1 cellular context compared by ENCODE assay signal in the genomic region with DNA sequence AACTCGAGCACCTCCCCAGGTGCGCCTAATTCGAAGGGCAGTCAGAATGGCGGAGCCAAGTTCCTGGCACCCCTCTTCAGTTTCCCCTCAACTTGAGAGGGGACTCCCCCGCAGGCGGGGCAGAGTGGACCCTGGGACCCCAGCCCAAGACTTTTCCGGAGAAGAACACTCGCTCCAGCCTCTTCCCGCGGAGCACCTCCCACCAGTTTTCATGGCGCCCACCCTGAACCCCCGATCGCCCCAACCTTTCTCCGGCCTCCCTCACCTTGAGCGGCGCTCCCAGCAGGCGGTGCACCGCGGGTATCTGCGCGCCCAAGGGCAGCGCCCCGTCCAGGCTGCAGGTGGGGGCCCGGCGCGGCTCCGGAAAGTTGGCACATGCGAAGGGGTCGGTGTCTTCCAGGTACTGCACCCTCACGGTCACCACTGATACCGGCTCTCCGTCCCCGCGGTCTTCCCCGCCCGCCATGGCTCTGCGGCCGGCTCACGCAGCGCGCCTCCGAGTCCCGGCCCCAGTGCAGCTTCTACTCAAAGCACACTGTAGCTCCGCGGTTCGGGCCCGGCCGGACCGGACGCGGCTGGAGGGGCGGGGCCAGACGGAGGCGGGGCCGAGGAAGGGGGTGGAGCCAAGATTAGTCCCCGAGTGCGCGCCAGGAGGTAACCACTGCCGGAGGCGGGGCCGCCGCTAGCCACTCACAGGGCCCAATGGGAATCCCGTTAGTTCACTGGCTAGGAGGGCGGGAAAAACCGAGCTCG.
A peak's percentile ranks its signal among the peaks of the same experiment; 100 is the strongest.
TF ChIP-seq lines count a peak whose summit lies in the region.

FHOD1 (minus strand) TSS at position 537 of the 753 bp plus-strand sequence; CDS start at position 466, 71 bp downstream.

TF ChIP-seq in HepG2, 621 proteins besides CTCF, POLR2A, EP300 and RAD21 (continued from another document and continues in another):
- TF ChIP-seq, protein P1, sequence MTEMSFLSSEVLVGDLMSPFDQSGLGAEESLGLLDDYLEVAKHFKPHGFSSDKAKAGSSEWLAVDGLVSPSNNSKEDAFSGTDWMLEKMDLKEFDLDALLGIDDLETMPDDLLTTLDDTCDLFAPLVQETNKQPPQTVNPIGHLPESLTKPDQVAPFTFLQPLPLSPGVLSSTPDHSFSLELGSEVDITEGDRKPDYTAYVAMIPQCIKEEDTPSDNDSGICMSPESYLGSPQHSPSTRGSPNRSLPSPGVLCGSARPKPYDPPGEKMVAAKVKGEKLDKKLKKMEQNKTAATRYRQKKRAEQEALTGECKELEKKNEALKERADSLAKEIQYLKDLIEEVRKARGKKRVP (CRISPR knock-in tag; IDR thresholded peaks at IDR 0.05), result 0 out of 4 replicates have a peak, but pooled peaks of 1 of the 2 experiments have one; percentile 42
- TF ChIP-seq FIP1L1 (IDR thresholded peaks at IDR 0.05; ENCODE audit: borderline replicate concordance, insufficient read depth, low read depth, low read length), result no peak
- TF ChIP-seq RFXAP (CRISPR knock-in tag; IDR thresholded peaks at IDR 0.05; ENCODE audit: borderline replicate concordance), result no peak; the same call in 1 of the 2 replicates
- no peak for TF ChIP-seq PRPF4 (IDR thresholded peaks at IDR 0.05; ENCODE audit: low read depth, low read length, poor library complexity, severe bottlenecking)
- peak; percentile 96 for TF ChIP-seq ZNF670 (CRISPR knock-in tag; IDR thresholded peaks at IDR 0.05; ENCODE audit: borderline replicate concordance)
- TF ChIP-seq, protein P2, sequence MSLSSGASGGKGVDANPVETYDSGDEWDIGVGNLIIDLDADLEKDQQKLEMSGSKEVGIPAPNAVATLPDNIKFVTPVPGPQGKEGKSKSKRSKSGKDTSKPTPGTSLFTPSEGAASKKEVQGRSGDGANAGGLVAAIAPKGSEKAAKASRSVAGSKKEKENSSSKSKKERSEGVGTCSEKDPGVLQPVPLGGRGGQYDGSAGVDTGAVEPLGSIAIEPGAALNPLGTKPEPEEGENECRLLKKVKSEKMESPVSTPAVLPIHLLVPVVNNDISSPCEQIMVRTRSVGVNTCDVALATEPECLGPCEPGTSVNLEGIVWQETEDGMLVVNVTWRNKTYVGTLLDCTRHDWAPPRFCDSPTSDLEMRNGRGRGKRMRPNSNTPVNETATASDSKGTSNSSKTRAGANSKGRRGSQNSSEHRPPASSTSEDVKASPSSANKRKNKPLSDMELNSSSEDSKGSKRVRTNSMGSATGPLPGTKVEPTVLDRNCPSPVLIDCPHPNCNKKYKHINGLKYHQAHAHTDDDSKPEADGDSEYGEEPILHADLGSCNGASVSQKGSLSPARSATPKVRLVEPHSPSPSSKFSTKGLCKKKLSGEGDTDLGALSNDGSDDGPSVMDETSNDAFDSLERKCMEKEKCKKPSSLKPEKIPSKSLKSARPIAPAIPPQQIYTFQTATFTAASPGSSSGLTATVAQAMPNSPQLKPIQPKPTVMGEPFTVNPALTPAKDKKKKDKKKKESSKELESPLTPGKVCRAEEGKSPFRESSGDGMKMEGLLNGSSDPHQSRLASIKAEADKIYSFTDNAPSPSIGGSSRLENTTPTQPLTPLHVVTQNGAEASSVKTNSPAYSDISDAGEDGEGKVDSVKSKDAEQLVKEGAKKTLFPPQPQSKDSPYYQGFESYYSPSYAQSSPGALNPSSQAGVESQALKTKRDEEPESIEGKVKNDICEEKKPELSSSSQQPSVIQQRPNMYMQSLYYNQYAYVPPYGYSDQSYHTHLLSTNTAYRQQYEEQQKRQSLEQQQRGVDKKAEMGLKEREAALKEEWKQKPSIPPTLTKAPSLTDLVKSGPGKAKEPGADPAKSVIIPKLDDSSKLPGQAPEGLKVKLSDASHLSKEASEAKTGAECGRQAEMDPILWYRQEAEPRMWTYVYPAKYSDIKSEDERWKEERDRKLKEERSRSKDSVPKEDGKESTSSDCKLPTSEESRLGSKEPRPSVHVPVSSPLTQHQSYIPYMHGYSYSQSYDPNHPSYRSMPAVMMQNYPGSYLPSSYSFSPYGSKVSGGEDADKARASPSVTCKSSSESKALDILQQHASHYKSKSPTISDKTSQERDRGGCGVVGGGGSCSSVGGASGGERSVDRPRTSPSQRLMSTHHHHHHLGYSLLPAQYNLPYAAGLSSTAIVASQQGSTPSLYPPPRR (CRISPR knock-in tag; IDR thresholded peaks at IDR 0.05; ENCODE audit: borderline replicate concordance), result no peak
- TF ChIP-seq CBX1 (IDR thresholded peaks at IDR 0.05; ENCODE audit: low read depth), result no peak
- TF ChIP-seq JUN (CRISPR knock-in tag; IDR thresholded peaks at IDR 0.05), result no peak
- peak; percentile 65; the same call in 1 of the 2 replicates for TF ChIP-seq ZNF136 (CRISPR knock-in tag; IDR thresholded peaks at IDR 0.05; ENCODE audit: low read depth)
- no peak for TF ChIP-seq ZNF362 (CRISPR knock-in tag; IDR thresholded peaks at IDR 0.05; ENCODE audit: borderline replicate concordance)
- peak; percentile 90 for TF ChIP-seq ZFX (CRISPR knock-in tag; IDR thresholded peaks at IDR 0.05; ENCODE audit: low read depth)
- peak; percentile 79 for TF ChIP-seq ZNF639 (CRISPR knock-in tag; conservative IDR thresholded peaks at IDR 0.05)
- TF ChIP-seq HOXA3 (CRISPR knock-in tag; IDR thresholded peaks at IDR 0.05), result no peak
- TF ChIP-seq ZNF788 (CRISPR knock-in tag; IDR thresholded peaks at IDR 0.05; ENCODE audit: borderline replicate concordance), result peak; percentile 20; the same call in 1 of the 2 replicates
- no peak for TF ChIP-seq ZNF530 (CRISPR knock-in tag; IDR thresholded peaks at IDR 0.05; ENCODE audit: low read depth)
- no peak for TF ChIP-seq ZBTB7A (CRISPR knock-in tag; IDR thresholded peaks at IDR 0.05)
- no peak for TF ChIP-seq POGZ (CRISPR knock-in tag; IDR thresholded peaks at IDR 0.05)
- no peak for TF ChIP-seq SOX6 (IDR thresholded peaks at IDR 0.05)
- no peak; the same call in 1 of the 2 replicates for TF ChIP-seq SOX6 (CRISPR knock-in tag; IDR thresholded peaks at IDR 0.05)
- TF ChIP-seq ZNF75D (CRISPR knock-in tag; IDR thresholded peaks at IDR 0.05; ENCODE audit: borderline replicate concordance), result no peak
- peak; percentile 43 for TF ChIP-seq ZNF709 (CRISPR knock-in tag; IDR thresholded peaks at IDR 0.05)
- TF ChIP-seq STAT5B (CRISPR knock-in tag; IDR thresholded peaks at IDR 0.05), result no peak
- TF ChIP-seq, protein P3, sequence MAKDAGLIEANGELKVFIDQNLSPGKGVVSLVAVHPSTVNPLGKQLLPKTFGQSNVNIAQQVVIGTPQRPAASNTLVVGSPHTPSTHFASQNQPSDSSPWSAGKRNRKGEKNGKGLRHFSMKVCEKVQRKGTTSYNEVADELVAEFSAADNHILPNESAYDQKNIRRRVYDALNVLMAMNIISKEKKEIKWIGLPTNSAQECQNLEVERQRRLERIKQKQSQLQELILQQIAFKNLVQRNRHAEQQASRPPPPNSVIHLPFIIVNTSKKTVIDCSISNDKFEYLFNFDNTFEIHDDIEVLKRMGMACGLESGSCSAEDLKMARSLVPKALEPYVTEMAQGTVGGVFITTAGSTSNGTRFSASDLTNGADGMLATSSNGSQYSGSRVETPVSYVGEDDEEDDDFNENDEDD (CRISPR knock-in tag; IDR thresholded peaks at IDR 0.05; ENCODE audit: borderline replicate concordance), result peak; percentile 96
- no peak for TF ChIP-seq ZBTB38 (CRISPR knock-in tag; IDR thresholded peaks at IDR 0.05)
- no peak for TF ChIP-seq GMEB1 (CRISPR knock-in tag; IDR thresholded peaks at IDR 0.05; ENCODE audit: borderline replicate concordance)
- TF ChIP-seq RFX1 (IDR thresholded peaks at IDR 0.05), result no peak
- no peak for TF ChIP-seq ZNF430 (CRISPR knock-in tag; IDR thresholded peaks at IDR 0.05)
- TF ChIP-seq NFYB (CRISPR knock-in tag; IDR thresholded peaks at IDR 0.05), result peak; percentile 75
- peak; percentile 96 for TF ChIP-seq TFDP2 (CRISPR knock-in tag; IDR thresholded peaks at IDR 0.05)
- 0 out of 2 replicates have a peak, but pooled peaks have one; percentile 41 for TF ChIP-seq ZNF260 (CRISPR knock-in tag; IDR thresholded peaks at IDR 0.05; ENCODE audit: borderline replicate concordance, low read depth)
- TF ChIP-seq PHF21A (CRISPR knock-in tag; IDR thresholded peaks at IDR 0.05), result peak; percentile 70
- TF ChIP-seq DPF2 (CRISPR knock-in tag; IDR thresholded peaks at IDR 0.05; ENCODE audit: borderline replicate concordance, low read depth), result no peak
- TF ChIP-seq ZNF792 (CRISPR knock-in tag; IDR thresholded peaks at IDR 0.05), result peak; percentile 69
- TF ChIP-seq ZNF224 (CRISPR knock-in tag; IDR thresholded peaks at IDR 0.05), result peak; percentile 81; the same call in 1 of the 2 replicates
- peak; percentile 90 for TF ChIP-seq ZNF33A (CRISPR knock-in tag; IDR thresholded peaks at IDR 0.05; ENCODE audit: borderline replicate concordance)
- TF ChIP-seq PATZ1 (CRISPR knock-in tag; IDR thresholded peaks at IDR 0.05), result peak; percentile 31; the same call in 1 of the 2 replicates
- TF ChIP-seq IRX3 (CRISPR knock-in tag; IDR thresholded peaks at IDR 0.05; ENCODE audit: borderline replicate concordance, low read depth), result no peak
- TF ChIP-seq UBTF (CRISPR knock-in tag; IDR thresholded peaks at IDR 0.05), result peak; percentile 89
- TF ChIP-seq ZNF605 (CRISPR knock-in tag; IDR thresholded peaks at IDR 0.05), result no peak; the same call in 1 of the 2 replicates
- no peak for TF ChIP-seq ZNF615 (CRISPR knock-in tag; IDR thresholded peaks at IDR 0.05; ENCODE audit: borderline replicate concordance)
- TF ChIP-seq ONECUT2 (CRISPR knock-in tag; IDR thresholded peaks at IDR 0.05), result no peak
- TF ChIP-seq YEATS2 (CRISPR knock-in tag; IDR thresholded peaks at IDR 0.05; ENCODE audit: borderline replicate concordance), result peak; percentile 61
- no peak for TF ChIP-seq TEAD2 (CRISPR knock-in tag; IDR thresholded peaks at IDR 0.05)
- peak; percentile 88 for TF ChIP-seq AHR (CRISPR knock-in tag; IDR thresholded peaks at IDR 0.05)
- TF ChIP-seq CEBPG (CRISPR knock-in tag; IDR thresholded peaks at IDR 0.05), result no peak
- no peak for TF ChIP-seq NCOA5 (CRISPR knock-in tag; IDR thresholded peaks at IDR 0.05)
- TF ChIP-seq CAMTA2 (CRISPR knock-in tag; IDR thresholded peaks at IDR 0.05; ENCODE audit: borderline replicate concordance), result no peak
